In genomic region chr6:47413752-47414516, GRCh38 we compare ENCODE assay signal across 8 cellular contexts.
DNase-seq lines count a peak whose midpoint lies in the region; ATAC-seq and FAIRE-seq lines count a peak whose summit lies in the region.

No MANE protein-coding gene starts in this region.

- no peak overlapping the region for H4K91ac ChIP-seq in trophoblast cell (ENCODE audit: low read depth, low read length)

- ATAC-seq in HG03280 (IDR thresholded peaks at IDR 0.05; ENCODE audit: unreplicated experiment), result peak; percentile 73

- H3K4me2 ChIP-seq in trophoblast cell (ENCODE audit: low read length), result peak overlapping the region; percentile 40

- H3K14ac ChIP-seq in trophoblast cell (ENCODE audit: low read length), result no peak overlapping the region

- peaks cover 0 to 2% of the 10 kb centered on the region in 2 experiments for H3K4me1 ChIP-seq in trophoblast cell (ENCODE audit: control insufficient read depth in 1 of 2, insufficient read depth in 2 of 2, low read length in 2 of 2)

- H3K4me3 ChIP-seq in trophoblast cell (ENCODE audit: low read depth, low read length), result no peak overlapping the region

- H3K4me1 Mint-ChIP-seq in activated naive CD4-positive, alpha-beta T cell treated with anti-CD3 and anti-CD28 coated beads for 36 hours (ENCODE audit: low read depth), result peaks cover 15% of the 10 kb centered on the region

- intact Hi-C loops in activated naive CD4-positive, alpha-beta T cell treated with anti-CD3 and anti-CD28 coated beads for 36 hours (cut with micrococcal nuclease), result loop anchor here (1.0 kb wide), 5 partner anchors 64 to 366 kb away; no protein-coding TSS in a partner anchor

- H4K12ac ChIP-seq in trophoblast cell (ENCODE audit: low read depth, low read length), result no peak overlapping the region

- H3K9ac ChIP-seq in trophoblast cell (ENCODE audit: low read length), result no peak overlapping the region

- H3K27me3 Mint-ChIP-seq in activated naive CD4-positive, alpha-beta T cell treated with anti-CD3 and anti-CD28 coated beads for 36 hours (ENCODE audit: low read depth), result no peaks in the 10 kb centered on the region

- no peak overlapping the region for H2BK12ac ChIP-seq in trophoblast cell (ENCODE audit: low read length)

- CTCF ChIA-PET in activated naive CD4-positive, alpha-beta T cell treated with anti-CD3 and anti-CD28 coated beads for 36 hours (lab: Charles Lee), result interaction anchor here (0.6 to 4.0 kb wide), 19 partner anchors 52 to 373 kb away, joined by 3 to 23 read pairs (median 4); partner anchors contain the start of gene OPN5

- H3K18ac ChIP-seq in trophoblast cell (ENCODE audit: low read length), result no peak overlapping the region

- WGBS in trophoblast cell (ENCODE audit: extremely low coverage, insufficient coverage, insufficient read length), result no CpG with 5 or more reads among the region's 7 CpGs

- no peaks in the 10 kb centered on the region for H3K79me2 ChIP-seq in trophoblast cell (ENCODE audit: control insufficient read depth, insufficient read depth, low read length, poor library complexity)

- no peak overlapping the region for H2AK5ac ChIP-seq in trophoblast cell (ENCODE audit: low read length)

- no peaks in the 10 kb centered on the region for H3K27me3 ChIP-seq in trophoblast cell (ENCODE audit: insufficient read depth, low read length)

- H3K4me3 Mint-ChIP-seq in activated naive CD4-positive, alpha-beta T cell treated with anti-CD3 and anti-CD28 coated beads for 36 hours, result peak overlapping the region; percentile 63

- no peak overlapping the region for H2BK5ac ChIP-seq in trophoblast cell (ENCODE audit: low read depth, low read length, poor library complexity)

- H3K9me3 ChIP-seq in trophoblast cell (ENCODE audit: insufficient read depth, low read depth, low read length), result no peaks in the 10 kb centered on the region

- no peak overlapping the region for H3K27ac ChIP-seq in trophoblast cell (ENCODE audit: low read depth, low read length)

- DNase-seq in DMS 273 treated with DMSO at 0.1 percent for 48 hours (lab: John Stamatoyannopoulos, UW), result peak; percentile 41
- DNase-seq in GM19239 (ENCODE audit: insufficient read length, low spot score), result peak; percentile 21
- peak; percentile 54 for DNase-seq in NCI-H526 treated with DMSO at 0.1 percent for 48 hours (lab: John Stamatoyannopoulos, UW)
- peak; percentile 55 for DNase-seq in activated naive CD4-positive, alpha-beta T cell treated with anti-CD3 and anti-CD28 coated beads for 36 hours
- DNase-seq in glomerular endothelial cell (ENCODE audit: extremely low read depth, low read depth, low spot score), result peak; percentile 51
- DNase-seq in trophoblast cell, result peak; percentile 16 to 74
- no peak for DNase-seq in islet precursor cell

- no peaks in the 10 kb centered on the region for H3K36me3 Mint-ChIP-seq in activated naive CD4-positive, alpha-beta T cell treated with anti-CD3 and anti-CD28 coated beads for 36 hours (ENCODE audit: low read depth)

- FAIRE-seq in GM19239 (lab: Jason Lieb, UNC), result no peak

- H3K4ac ChIP-seq in trophoblast cell (ENCODE audit: low read depth, low read length), result no peak overlapping the region

- H3K27ac Mint-ChIP-seq in activated naive CD4-positive, alpha-beta T cell treated with anti-CD3 and anti-CD28 coated beads for 36 hours, result peak overlapping the region; percentile 46

- H3K9me3 Mint-ChIP-seq in activated naive CD4-positive, alpha-beta T cell treated with anti-CD3 and anti-CD28 coated beads for 36 hours, result no peaks in the 10 kb centered on the region

- no peak overlapping the region for H3K23ac ChIP-seq in trophoblast cell (ENCODE audit: low read length)

- H4K8ac ChIP-seq in trophoblast cell (ENCODE audit: low read depth, low read length), result no peak overlapping the region

- H3K36me3 ChIP-seq in trophoblast cell (ENCODE audit: control insufficient read depth in 1 of 2, insufficient read depth in 2 of 2, low read length in 2 of 2), result no peaks in the 10 kb centered on the region

- H2AFZ ChIP-seq in trophoblast cell (ENCODE audit: insufficient read depth, low read length, poor library complexity), result no peak overlapping the region

- no peak overlapping the region for H2BK120ac ChIP-seq in trophoblast cell (ENCODE audit: insufficient read depth, low read length, poor library complexity)

- H3K79me1 ChIP-seq in trophoblast cell (ENCODE audit: low read length), result no peaks in the 10 kb centered on the region
